9 cellular contexts compared by ENCODE assay signal in the genomic region with DNA sequence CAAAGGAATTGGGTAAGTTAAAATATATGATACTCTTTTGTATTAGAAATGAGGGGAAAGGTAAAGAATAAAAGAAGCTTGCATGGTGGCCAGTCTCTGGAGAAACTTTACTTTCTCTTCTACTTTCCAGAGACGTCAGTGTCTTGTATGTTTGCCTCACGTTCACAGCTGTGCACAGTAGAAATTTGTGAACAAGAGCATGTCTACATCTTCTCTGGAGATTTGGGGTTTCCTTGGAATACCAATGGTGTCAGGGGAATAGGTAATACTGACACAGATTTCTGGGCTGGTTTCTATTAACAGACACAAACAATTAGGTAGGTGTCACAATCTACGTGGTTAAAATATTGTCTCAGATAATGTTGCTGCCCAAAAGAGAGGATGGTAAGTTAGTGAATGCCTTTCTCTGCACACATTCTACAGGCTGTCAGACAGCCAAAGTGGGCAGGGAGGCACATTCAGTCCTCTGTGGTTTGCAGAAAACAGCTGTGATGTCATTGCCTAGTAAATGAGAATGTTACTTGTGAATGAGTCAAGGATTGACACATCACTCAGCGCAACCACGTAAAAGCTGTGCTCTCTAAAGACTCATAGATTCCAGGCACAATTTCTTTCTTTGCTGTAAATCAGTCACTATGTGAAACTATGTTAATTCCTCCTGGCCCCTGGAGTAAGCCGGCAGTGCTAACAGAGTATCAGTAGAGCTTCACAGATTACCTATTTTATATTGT.
DNase-seq lines count a peak whose midpoint lies in the region; ATAC-seq and TF ChIP-seq lines count a peak whose summit lies in the region.
"Had no signal": no experiment of that assay in that cellular context is flagged by ENCODE, and none has a peak within 500 bp of the region (broad histone marks: within the 10 kb centered on the region; RNA-seq: fewer than 3 reads in every experiment).

No MANE protein-coding gene starts in this region.

- in situ Hi-C loops in Caki2 (cut with HindIII; ENCODE audit: low pct_unique_long_range_greater_than_20kb, low sequenced_read_pairs), result no loop called here

- H3K27me3 ChIP-seq in skeletal muscle satellite cell (ENCODE audit: control insufficient read depth, insufficient read depth, low read length), result no peaks in the 10 kb centered on the region
- H3K27me3 ChIP-seq: ovary had no signal

- ATAC-seq in SK-N-SH treated with all-trans-retinoic acid at 6 μM for 48 hours, result peak; percentile 93
- no peak for ATAC-seq in HG03442 (IDR thresholded peaks at IDR 0.05; ENCODE audit: unreplicated experiment)

- H3K27ac ChIP-seq in epithelial cell of prostate, result peak overlapping the region; percentile 57
- H3K27ac ChIP-seq: ovary had no signal

- no peaks in the 10 kb centered on the region for H3K9me3 ChIP-seq in skeletal muscle satellite cell (replicated peaks; ENCODE audit: low read length)
- H3K9me3 ChIP-seq: ovary had no signal

- peaks cover 16% of the 10 kb centered on the region for H3K4me1 ChIP-seq in skeletal muscle satellite cell (ENCODE audit: control insufficient read depth, insufficient read depth, low read length)

- peak overlapping the region; percentile 56 for H3K4me2 ChIP-seq in skeletal muscle satellite cell (ENCODE audit: low read length)

- peak overlapping the region; percentile 50 for H3K9ac ChIP-seq in skeletal muscle satellite cell (ENCODE audit: low read depth, low read length)

- H3K4me3 ChIP-seq in skeletal muscle satellite cell (ENCODE audit: low read length), result peak overlapping the region; percentile 8
- H3K4me3 ChIP-seq: ovary had no signal

- DNase-seq in Caki2 (ENCODE audit: low read depth), result peak; percentile 1
- peak; percentile 91 for DNase-seq in epithelial cell of prostate (ENCODE audit: low read depth, low spot score)
- DNase-seq in SKM-1 (lab: John Stamatoyannopoulos, UW; ENCODE audit: unreplicated experiment), result no peak
- DNase-seq in middle frontal gyrus (ENCODE audit: extremely low spot score, low spot score), result no peak
- DNase-seq in NCI-H510A treated with DMSO at 0.1 percent for 48 hours (lab: John Stamatoyannopoulos, UW), result no peak

- H3K36me3 ChIP-seq in skeletal muscle satellite cell (ENCODE audit: insufficient read depth, low read length), result no peaks in the 10 kb centered on the region
- H3K36me3 ChIP-seq: ovary had no signal

TF ChIP-seq in SK-N-SH treated with all-trans-retinoic acid at 6 μM for 48 hours, 23 proteins besides CTCF, POLR2A, EP300 and RAD21:
- no peak for TF ChIP-seq CSDC2 (CRISPR knock-in tag; IDR thresholded peaks at IDR 0.05)
- TF ChIP-seq GLIS3 (CRISPR knock-in tag; IDR thresholded peaks at IDR 0.05), result no peak
- TF ChIP-seq ZC3H10 (CRISPR knock-in tag; IDR thresholded peaks at IDR 0.05), result no peak
- no peak for TF ChIP-seq RARB (CRISPR knock-in tag; IDR thresholded peaks at IDR 0.05)
- no peak for TF ChIP-seq SNAI2 (CRISPR knock-in tag; IDR thresholded peaks at IDR 0.05)
- TF ChIP-seq ZNF8 (CRISPR knock-in tag; IDR thresholded peaks at IDR 0.05), result no peak
- TF ChIP-seq, protein P1, sequence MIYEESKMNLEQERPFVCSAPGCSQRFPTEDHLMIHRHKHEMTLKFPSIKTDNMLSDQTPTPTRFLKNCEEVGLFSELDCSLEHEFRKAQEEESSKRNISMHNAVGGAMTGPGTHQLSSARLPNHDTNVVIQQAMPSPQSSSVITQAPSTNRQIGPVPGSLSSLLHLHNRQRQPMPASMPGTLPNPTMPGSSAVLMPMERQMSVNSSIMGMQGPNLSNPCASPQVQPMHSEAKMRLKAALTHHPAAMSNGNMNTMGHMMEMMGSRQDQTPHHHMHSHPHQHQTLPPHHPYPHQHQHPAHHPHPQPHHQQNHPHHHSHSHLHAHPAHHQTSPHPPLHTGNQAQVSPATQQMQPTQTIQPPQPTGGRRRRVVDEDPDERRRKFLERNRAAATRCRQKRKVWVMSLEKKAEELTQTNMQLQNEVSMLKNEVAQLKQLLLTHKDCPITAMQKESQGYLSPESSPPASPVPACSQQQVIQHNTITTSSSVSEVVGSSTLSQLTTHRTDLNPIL (CRISPR knock-in tag; IDR thresholded peaks at IDR 0.05; ENCODE audit: low read depth), result no peak
- no peak for TF ChIP-seq PPARA (CRISPR knock-in tag; IDR thresholded peaks at IDR 0.05; ENCODE audit: borderline replicate concordance)
- TF ChIP-seq OSR1 (CRISPR knock-in tag; IDR thresholded peaks at IDR 0.05), result no peak
- no peak for TF ChIP-seq ZNF565 (CRISPR knock-in tag; conservative IDR thresholded peaks at IDR 0.05; ENCODE audit: low read depth)
- TF ChIP-seq, protein P2, sequence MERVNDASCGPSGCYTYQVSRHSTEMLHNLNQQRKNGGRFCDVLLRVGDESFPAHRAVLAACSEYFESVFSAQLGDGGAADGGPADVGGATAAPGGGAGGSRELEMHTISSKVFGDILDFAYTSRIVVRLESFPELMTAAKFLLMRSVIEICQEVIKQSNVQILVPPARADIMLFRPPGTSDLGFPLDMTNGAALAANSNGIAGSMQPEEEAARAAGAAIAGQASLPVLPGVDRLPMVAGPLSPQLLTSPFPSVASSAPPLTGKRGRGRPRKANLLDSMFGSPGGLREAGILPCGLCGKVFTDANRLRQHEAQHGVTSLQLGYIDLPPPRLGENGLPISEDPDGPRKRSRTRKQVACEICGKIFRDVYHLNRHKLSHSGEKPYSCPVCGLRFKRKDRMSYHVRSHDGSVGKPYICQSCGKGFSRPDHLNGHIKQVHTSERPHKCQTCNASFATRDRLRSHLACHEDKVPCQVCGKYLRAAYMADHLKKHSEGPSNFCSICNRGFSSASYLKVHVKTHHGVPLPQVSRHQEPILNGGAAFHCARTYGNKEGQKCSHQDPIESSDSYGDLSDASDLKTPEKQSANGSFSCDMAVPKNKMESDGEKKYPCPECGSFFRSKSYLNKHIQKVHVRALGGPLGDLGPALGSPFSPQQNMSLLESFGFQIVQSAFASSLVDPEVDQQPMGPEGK (CRISPR knock-in tag; IDR thresholded peaks at IDR 0.05; ENCODE audit: borderline replicate concordance), result no peak
- TF ChIP-seq, protein P3, sequence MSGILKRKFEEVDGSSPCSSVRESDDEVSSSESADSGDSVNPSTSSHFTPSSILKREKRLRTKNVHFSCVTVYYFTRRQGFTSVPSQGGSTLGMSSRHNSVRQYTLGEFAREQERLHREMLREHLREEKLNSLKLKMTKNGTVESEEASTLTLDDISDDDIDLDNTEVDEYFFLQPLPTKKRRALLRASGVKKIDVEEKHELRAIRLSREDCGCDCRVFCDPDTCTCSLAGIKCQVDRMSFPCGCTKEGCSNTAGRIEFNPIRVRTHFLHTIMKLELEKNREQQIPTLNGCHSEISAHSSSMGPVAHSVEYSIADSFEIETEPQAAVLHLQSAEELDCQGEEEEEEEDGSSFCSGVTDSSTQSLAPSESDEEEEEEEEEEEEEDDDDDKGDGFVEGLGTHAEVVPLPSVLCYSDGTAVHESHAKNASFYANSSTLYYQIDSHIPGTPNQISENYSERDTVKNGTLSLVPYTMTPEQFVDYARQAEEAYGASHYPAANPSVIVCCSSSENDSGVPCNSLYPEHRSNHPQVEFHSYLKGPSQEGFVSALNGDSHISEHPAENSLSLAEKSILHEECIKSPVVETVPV (CRISPR knock-in tag; IDR thresholded peaks at IDR 0.05), result no peak

Comparison
In these comparisons a context has a peak if more than half of its experiments do, and no peak if none do; other contexts are left out.
1. DNase-seq: peak in Caki2 (single experiment) and epithelial cell of prostate (single experiment); none in SKM-1 (single experiment), middle frontal gyrus (single experiment) and NCI-H510A treated with DMSO at 0.1 percent for 48 hours (single experiment).